In the genomic region with DNA sequence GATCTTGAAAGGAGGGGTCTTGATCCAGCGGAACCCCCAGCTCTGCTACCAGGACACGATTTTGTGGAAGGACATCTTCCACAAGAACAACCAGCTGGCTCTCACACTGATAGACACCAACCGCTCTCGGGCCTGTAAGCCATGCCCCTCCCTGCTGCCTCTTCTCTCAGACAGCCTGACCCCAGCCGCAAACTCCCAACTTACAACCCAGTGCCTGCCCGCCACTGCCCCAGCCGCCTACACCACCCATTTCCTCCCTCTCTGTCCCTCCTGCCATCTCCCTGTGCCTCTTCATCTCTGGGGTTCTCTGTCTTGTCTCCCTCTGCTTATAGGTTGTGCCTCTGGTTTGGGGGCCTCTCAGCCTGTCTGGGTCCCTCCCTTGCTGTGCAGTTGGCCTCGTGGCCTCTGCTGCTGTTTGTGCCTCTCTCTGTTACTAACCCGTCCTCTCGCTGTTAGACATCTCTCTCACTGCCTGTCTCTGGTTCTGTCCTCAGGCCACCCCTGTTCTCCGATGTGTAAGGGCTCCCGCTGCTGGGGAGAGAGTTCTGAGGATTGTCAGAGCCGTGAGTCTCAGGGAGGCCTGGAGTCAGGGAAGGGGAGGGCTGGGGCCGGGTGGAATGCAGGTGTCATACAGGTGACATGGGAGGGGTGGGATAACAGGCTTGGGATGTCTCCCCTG, we compare ENCODE assay signal across 15 cellular contexts. TPM values are rescaled to one million over a fixed set of nuclear protein-coding genes. Genes with fewer than 3 reads are reported as not detected.
"Had no signal": no experiment of that assay in that cellular context is flagged by ENCODE, and none has a peak within 500 bp of the region (broad histone marks: within the 10 kb centered on the region; RNA-seq: fewer than 3 reads in every experiment).

No MANE protein-coding gene starts in this region.

- H3K9me3 ChIP-seq: gastroesophageal sphincter, psoas muscle, right lobe of liver, testis had no signal

- H3K27me3 ChIP-seq: gastroesophageal sphincter, right lobe of liver, testis had no signal

- H3K4me3 ChIP-seq: coronary artery, gastroesophageal sphincter, psoas muscle, right lobe of liver, testis had no signal

- H3K27me3 Mint-ChIP-seq: activated CD4-positive, alpha-beta memory T cell treated with anti-CD3 and anti-CD28 coated beads for 36 hours; naive B cell; stimulated activated naive CD8-positive, alpha-beta T cell treated with anti-CD3 and anti-CD28 coated beads, Interleukin-15, Interleukin-2, amounts not matched to agents 100 ng/mL and 50 ng/mL, for 24 hours had no signal

- ATAC-seq: gastroesophageal sphincter, left colon, psoas muscle, right lobe of liver had no signal

- H3K27ac Mint-ChIP-seq: activated CD4-positive, alpha-beta memory T cell treated with anti-CD3 and anti-CD28 coated beads for 36 hours; stimulated activated naive CD8-positive, alpha-beta T cell treated with anti-CD3 and anti-CD28 coated beads, Interleukin-15, Interleukin-2, amounts not matched to agents 100 ng/mL and 50 ng/mL, for 24 hours; T-helper 1 cell treated with Interleukin-12 subunit alpha and Interleukin-12 subunit beta and Interleukin-4 antibody, amounts not matched to agents 30 μg/mL and 1 μg/mL, for 36 hours had no signal

- H3K4me3 Mint-ChIP-seq: activated CD4-positive, alpha-beta memory T cell treated with anti-CD3 and anti-CD28 coated beads for 36 hours; stimulated activated naive CD8-positive, alpha-beta T cell treated with anti-CD3 and anti-CD28 coated beads, Interleukin-15, Interleukin-2, amounts not matched to agents 100 ng/mL and 50 ng/mL, for 24 hours; T-helper 1 cell treated with Interleukin-12 subunit alpha and Interleukin-12 subunit beta and Interleukin-4 antibody, amounts not matched to agents 30 μg/mL and 1 μg/mL, for 36 hours had no signal

- H3K36me3 Mint-ChIP-seq: activated CD4-positive, alpha-beta memory T cell treated with anti-CD3 and anti-CD28 coated beads for 36 hours; naive B cell had no signal

- H3K4me1 ChIP-seq: testis had no signal

- H3K9me3 Mint-ChIP-seq: activated CD4-positive, alpha-beta memory T cell treated with anti-CD3 and anti-CD28 coated beads for 36 hours; naive B cell; stimulated activated naive CD8-positive, alpha-beta T cell treated with anti-CD3 and anti-CD28 coated beads, Interleukin-15, Interleukin-2, amounts not matched to agents 100 ng/mL and 50 ng/mL, for 24 hours; T-helper 1 cell treated with Interleukin-12 subunit alpha and Interleukin-12 subunit beta and Interleukin-4 antibody, amounts not matched to agents 30 μg/mL and 1 μg/mL, for 36 hours had no signal

- DNase-seq: activated CD4-positive, alpha-beta memory T cell treated with anti-CD3 and anti-CD28 coated beads for 36 hours; activated CD4-positive, CD25-positive, alpha-beta regulatory T cell treated with anti-CD3 and anti-CD28 coated beads, Interleukin-2, amount 50 U/mL, for 72 hours; activated CD8-positive, alpha-beta memory T cell treated with anti-CD3 and anti-CD28 coated beads, Interleukin-2, amount 50 U/mL, for 4 hours; activated naive CD4-positive, alpha-beta T cell treated with Interleukin-2 at 50 U/mL for 16 hours; effector CD4-positive, alpha-beta T cell; left colon; naive B cell; stimulated activated CD4-positive, alpha-beta T cell treated with anti-CD3 and anti-CD28 coated beads, Interleukin-1b, Interleukin-23, amount 100 ng/mL, for 48 hours; testis had no signal

RNA-seq across cellular contexts. Expression of gene GRB7, which starts 28.3 kb away (rescaled TPM):
- total RNA-seq: psoas muscle had no signal

RNA-seq across cellular contexts. Expression of gene PNMT, which starts 41.2 kb away (rescaled TPM):
- total RNA-seq: activated CD4-positive, alpha-beta memory T cell treated with anti-CD3 and anti-CD28 coated beads for 36 hours had no signal
